In the genomic region with DNA sequence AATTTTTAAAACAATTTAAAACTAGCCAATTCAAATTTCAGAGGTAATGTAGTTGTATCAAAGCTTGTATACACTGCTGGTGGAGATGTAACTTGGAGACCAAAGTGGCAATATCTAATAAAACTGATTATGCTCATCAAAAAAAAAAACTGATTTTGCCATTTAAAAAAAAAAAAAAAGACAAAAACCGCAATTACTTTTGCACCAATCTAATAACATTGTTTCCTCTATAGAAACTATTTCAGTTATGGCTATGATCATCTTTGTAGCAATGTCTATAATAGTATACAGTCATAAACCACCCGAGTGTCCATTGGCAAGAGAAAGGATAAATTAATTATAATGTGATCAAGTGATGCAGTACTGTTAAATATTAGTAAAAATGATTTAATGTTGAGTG, we compare ENCODE assay signal across 32 cellular contexts.
A peak's percentile ranks its signal among the peaks of the same experiment; 100 is the strongest.
DNase-seq lines count a peak whose midpoint lies in the region; ATAC-seq, FAIRE-seq and TF ChIP-seq lines count a peak whose summit lies in the region.
"Had no signal": no experiment of that assay in that cellular context is flagged by ENCODE, and none has a peak within 500 bp of the region (broad histone marks: within the 10 kb centered on the region; RNA-seq: fewer than 3 reads in every experiment).

No MANE protein-coding gene starts in this region.

- no peaks in the 10 kb centered on the region for H3K4me1 ChIP-seq in HepG2 (ENCODE audit: insufficient read depth, low read length)
- H3K4me1 ChIP-seq in right lobe of liver: no peaks in the 10 kb centered on the region
- H3K4me1 ChIP-seq in pancreas: no peaks in the 10 kb centered on the region
- H3K4me1 ChIP-seq: A549; BE2C; BLaER1; BLaER1 treated with 17β-estradiol and CSF1 and Interleukin-3, amounts not matched to agents 10 nM and 100 nM; Caco-2 had no signal

- WGBS in HepG2 (ENCODE audit: low lambda C conversion rate): 0% methylated on average over 2 of the region's 2 CpGs
- WGBS in right lobe of liver (ENCODE audit: insufficient coverage, low coverage, low lambda C conversion rate, missing lambda C conversion rate): 66% methylated on average over 2 of the region's 2 CpGs
- 68 to 78% methylated on average over 2 of the region's 2 CpGs for WGBS in pancreas, 2 donors

- H4K20me1 ChIP-seq in HepG2 (ENCODE audit: insufficient read depth, low read length): no peaks in the 10 kb centered on the region
- H4K20me1 ChIP-seq: BLaER1; BLaER1 treated with 17β-estradiol and CSF1 and Interleukin-3, amounts not matched to agents 10 nM and 100 nM had no signal

- POLR2A ChIA-PET in HepG2 (lab: Yijun Ruan, JAX) (no interaction called here), HEK293T (lab: Yijun Ruan, JAX) (no interaction called here)

- ATAC-seq in HepG2: no peak
- no peak for ATAC-seq in right lobe of liver
- ATAC-seq in pancreas: no peak
- ATAC-seq in GM21717 (IDR thresholded peaks at IDR 0.05; ENCODE audit: unreplicated experiment): no peak
- ATAC-seq: A549; CD8-positive, alpha-beta T cell had no signal

- CTCF ChIA-PET in HepG2 (lab: Yijun Ruan, JAX; ENCODE audit: low intra/inter-chr PET ratio, low total read pairs): no interaction called here
- CTCF ChIA-PET in HEK293T (lab: Yijun Ruan, JAX): no interaction called here

- H3K4me3 ChIP-seq in HepG2 (replicated peaks in 1 of 3; ENCODE audit: insufficient read depth in 1 of 3, low read depth in 2 of 3, low read length in 3 of 3) (no peak overlapping the region), right lobe of liver (no peak overlapping the region), pancreas (no peak overlapping the region)
- H3K4me3 ChIP-seq: A549; BLaER1; BLaER1 treated with 17β-estradiol and CSF1 and Interleukin-3, amounts not matched to agents 10 nM and 100 nM had no signal

- TF ChIP-seq RAD21 in HepG2 (CRISPR knock-in tag; IDR thresholded peaks at IDR 0.05): no peak

- intact Hi-C loops in HepG2 (cut with micrococcal nuclease; ENCODE audit: unreplicated experiment): no loop called here
- intact Hi-C loops in right lobe of liver (cut with DNase I): no loop called here
- intact Hi-C loops in pancreas (cut with DNase I): no loop called here

- H2AFZ ChIP-seq in HepG2 (ENCODE audit: low read length): no peak overlapping the region

- H3K27ac ChIP-seq in HepG2 (ENCODE audit: extremely low read length, insufficient read depth, low read length): no peak overlapping the region
- no peak overlapping the region for H3K27ac ChIP-seq in right lobe of liver
- H3K27ac ChIP-seq in pancreas: no peak overlapping the region
- H3K27ac ChIP-seq: 22Rv1; A549; BLaER1; BLaER1 treated with 17β-estradiol and CSF1 and Interleukin-3, amounts not matched to agents 10 nM and 100 nM; C4-2B had no signal

- no peak for TF ChIP-seq EP300 in HepG2 (IDR thresholded peaks at IDR 0.05; ENCODE audit: low read depth in 2 of 2, low read length in 2 of 2)
- no peak for TF ChIP-seq EP300 in HepG2 (CRISPR knock-in tag; IDR thresholded peaks at IDR 0.05; ENCODE audit: borderline replicate concordance)

- no peak overlapping the region for H3K4me2 ChIP-seq in HepG2 (ENCODE audit: low read depth, low read length)
- H3K4me2 ChIP-seq: A549; BLaER1; BLaER1 treated with 17β-estradiol and CSF1 and Interleukin-3, amounts not matched to agents 10 nM and 100 nM had no signal

- FAIRE-seq in HepG2 (lab: Jason Lieb, UNC): no peak
- peak; percentile 5 for FAIRE-seq in pancreas (lab: Jason Lieb, UNC)
- FAIRE-seq: A549, D721Med had no signal

- H3K36me3 ChIP-seq in HepG2 (replicated peaks in 1 of 2; ENCODE audit: control insufficient read depth in 1 of 2, insufficient read depth in 2 of 2, low read length in 2 of 2): no peaks in the 10 kb centered on the region
- H3K36me3 ChIP-seq in right lobe of liver: no peaks in the 10 kb centered on the region
- no peaks in the 10 kb centered on the region for H3K36me3 ChIP-seq in pancreas
- H3K36me3 ChIP-seq: BE2C; BLaER1; BLaER1 treated with 17β-estradiol and CSF1 and Interleukin-3, amounts not matched to agents 10 nM and 100 nM had no signal

- no peaks in the 10 kb centered on the region for H3K79me2 ChIP-seq in HepG2 (ENCODE audit: insufficient read depth, low read length)

- DNase-seq in HepG2 (ENCODE audit: low spot score) (no peak), right lobe of liver (no peak), HEK293T (ENCODE audit: extremely low spot score) (no peak), pancreas (no peak), MV-4-11 (lab: John Stamatoyannopoulos, UW) (no peak)
- DNase-seq: 8988T; ACHN; AML-193; BE2C; C1 segment of cervical spinal cord; Caco-2; Calu3; CD4-positive, alpha-beta memory T cell; CD4-positive, alpha-beta T cell; CD4-positive, CD25-positive, alpha-beta regulatory T cell; CD8-positive, alpha-beta memory T cell; CD8-positive, alpha-beta T cell; COR-L47; DMS 273 treated with DMSO at 0.1 percent for 48 hours; DMS153; DMS53; DMS79; DMS79 treated with DMSO at 0.1 percent for 48 hours; DND-41; EL had no signal

- in situ Hi-C loops in HepG2 (cut with HindIII; ENCODE audit: extremely low pct_ligation_motif_present, low pct_unique_long_range_greater_than_20kb): no loop called here

- H3K9me3 ChIP-seq in HepG2 (ENCODE audit: low read length): peaks cover 64% of the 10 kb centered on the region
- H3K9me3 ChIP-seq in right lobe of liver: no peaks in the 10 kb centered on the region
- no peaks in the 10 kb centered on the region for H3K9me3 ChIP-seq in pancreas
- H3K9me3 ChIP-seq: A549, BE2C, Caco-2 had no signal

- TF ChIP-seq POLR2A in HepG2 (IDR thresholded peaks at IDR 0.05; ENCODE audit: insufficient read depth in 1 of 2, low read depth in 2 of 2, low read length in 2 of 2) (no peak), right lobe of liver (IDR thresholded peaks at IDR 0.05) (no peak)

- no TSS peak for BruUV-seq in HepG2 (replicated peaks; lab: Mats Ljungman, UMichigan)

- TF ChIP-seq CTCF in HepG2 (CRISPR knock-in tag; IDR thresholded peaks at IDR 0.05) (no peak), right lobe of liver (IDR thresholded peaks at IDR 0.05) (no peak), pancreas (IDR thresholded peaks at IDR 0.05) (no peak)

- H3K27me3 ChIP-seq in HepG2 (ENCODE audit: control insufficient read depth in 1 of 2, insufficient read depth in 2 of 2, low read length in 2 of 2): no peaks in the 10 kb centered on the region
- H3K27me3 ChIP-seq in right lobe of liver: no peaks in the 10 kb centered on the region
- H3K27me3 ChIP-seq in pancreas: no peaks in the 10 kb centered on the region
- H3K27me3 ChIP-seq: BE2C; BLaER1; BLaER1 treated with 17β-estradiol and CSF1 and Interleukin-3, amounts not matched to agents 10 nM and 100 nM had no signal

- no peak overlapping the region for H3K9ac ChIP-seq in HepG2 (ENCODE audit: insufficient read depth, low read depth, low read length)
- H3K9ac ChIP-seq: BLaER1; BLaER1 treated with 17β-estradiol and CSF1 and Interleukin-3, amounts not matched to agents 10 nM and 100 nM had no signal

TF ChIP-seq in HepG2, 621 proteins besides CTCF, POLR2A, EP300 and RAD21 (continues in another document):
- TF ChIP-seq TBL1XR1 (IDR thresholded peaks at IDR 0.05; ENCODE audit: borderline replicate concordance, low read length, partially characterized antibody): no peak
- TF ChIP-seq, protein P1, sequence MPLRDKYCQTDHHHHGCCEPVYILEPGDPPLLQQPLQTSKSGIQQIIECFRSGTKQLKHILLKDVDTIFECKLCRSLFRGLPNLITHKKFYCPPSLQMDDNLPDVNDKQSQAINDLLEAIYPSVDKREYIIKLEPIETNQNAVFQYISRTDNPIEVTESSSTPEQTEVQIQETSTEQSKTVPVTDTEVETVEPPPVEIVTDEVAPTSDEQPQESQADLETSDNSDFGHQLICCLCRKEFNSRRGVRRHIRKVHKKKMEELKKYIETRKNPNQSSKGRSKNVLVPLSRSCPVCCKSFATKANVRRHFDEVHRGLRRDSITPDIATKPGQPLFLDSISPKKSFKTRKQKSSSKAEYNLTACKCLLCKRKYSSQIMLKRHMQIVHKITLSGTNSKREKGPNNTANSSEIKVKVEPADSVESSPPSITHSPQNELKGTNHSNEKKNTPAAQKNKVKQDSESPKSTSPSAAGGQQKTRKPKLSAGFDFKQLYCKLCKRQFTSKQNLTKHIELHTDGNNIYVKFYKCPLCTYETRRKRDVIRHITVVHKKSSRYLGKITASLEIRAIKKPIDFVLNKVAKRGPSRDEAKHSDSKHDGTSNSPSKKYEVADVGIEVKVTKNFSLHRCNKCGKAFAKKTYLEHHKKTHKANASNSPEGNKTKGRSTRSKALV (CRISPR knock-in tag; IDR thresholded peaks at IDR 0.05): no peak

TF ChIP-seq in HEK293T, 16 proteins besides CTCF, POLR2A, EP300 and RAD21:
- no peak for TF ChIP-seq SUZ12 (IDR thresholded peaks at IDR 0.05)
- peak; percentile 57 for TF ChIP-seq ELF4 (IDR thresholded peaks at IDR 0.05)
